ENCODE assay signal across 1 cellular context in genomic region chr9:83986223-83986622, GRCh38.
TF ChIP-seq lines count a peak whose summit lies in the region.

No MANE protein-coding gene starts in this region.

TF ChIP-seq in GM12878, 131 proteins besides CTCF, POLR2A, EP300 and RAD21 (continued from another document):
- peak; percentile 25 for TF ChIP-seq MEF2B (IDR thresholded peaks at IDR 0.05; ENCODE audit: partially characterized antibody, poor library complexity, severe bottlenecking)
